Comparison of ENCODE assay signal across 17 cellular contexts in the genomic region with DNA sequence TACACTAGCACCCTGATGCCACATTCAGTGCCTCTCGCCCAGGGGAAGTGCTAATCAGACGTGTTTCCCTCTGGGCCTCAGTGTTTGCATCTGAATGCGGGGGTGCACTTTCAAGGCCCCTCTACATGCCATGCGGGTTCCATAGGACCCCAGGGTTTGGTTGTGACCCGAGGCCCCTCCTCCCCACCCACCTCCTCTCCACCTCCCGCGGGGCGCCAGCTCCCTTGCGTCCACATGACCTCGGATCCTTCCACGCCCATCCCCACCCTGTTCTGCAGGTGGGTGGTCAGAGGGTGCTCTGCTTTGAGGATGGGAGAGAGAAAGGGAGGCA. TPM values are rescaled to one million over a fixed set of nuclear protein-coding genes. Genes with fewer than 3 reads are reported as not detected.
"Had no signal": no experiment of that assay in that cellular context is flagged by ENCODE, and none has a peak within 500 bp of the region (broad histone marks: within the 10 kb centered on the region; RNA-seq: fewer than 3 reads in every experiment).

No MANE protein-coding gene starts in this region.

- ATAC-seq: gastrocnemius medialis, heart left ventricle, upper lobe of right lung had no signal

- H3K4me3 Mint-ChIP-seq: endodermal cell, immature natural killer cell, nephron had no signal

- H3K9me3 Mint-ChIP-seq: endodermal cell, nephron had no signal

- H3K27ac Mint-ChIP-seq: endodermal cell, immature natural killer cell, nephron, progenitor cell of endocrine pancreas had no signal

- FAIRE-seq: TTC549 had no signal

- DNase-seq: activated CD4-positive, alpha-beta T cell treated with anti-CD3 and anti-CD28 coated beads, Interleukin-2, amount 50 U/mL, for 1 hour; activated CD4-positive, CD25-positive, alpha-beta regulatory T cell; activated gamma-delta T cell treated with Interleukin-2 at 50 U/mL for 16 hours; activated T-cell treated with anti-CD3 and anti-CD28 coated beads, Interleukin-2, amount 50 U/mL, for 48 hours; dorsolateral prefrontal cortex; endodermal cell; gastrocnemius medialis; heart left ventricle; immature natural killer cell; stimulated activated CD4-positive, alpha-beta T cell treated with anti-CD3 and anti-CD28 coated beads, Interleukin-4, amount 100 ng/mL, for 1 hour; stomach; testis; upper lobe of right lung had no signal

RNA-seq across cellular contexts. Expression of a gene that starts 5.1 kb away (rescaled TPM):
- total RNA-seq: epithelial cell of proximal tubule, progenitor cell of endocrine pancreas had no signal
